In genomic region chr6:3068329-3069223, GRCh38 we compare ENCODE assay signal across 8 cellular contexts. TPM values are rescaled to one million over a fixed set of nuclear protein-coding genes. Genes with fewer than 3 reads are reported as not detected.
DNase-seq lines count a peak whose midpoint lies in the region; ATAC-seq and TF ChIP-seq lines count a peak whose summit lies in the region.

Gene RIPK1, plus strand, starts transcription at chr6:3068494. Its CDS starts 8,330 bp downstream, at chr6:3076824.

- peaks cover 5 to 55% (median 33%) of the 10 kb centered on the region in 12 donors for H3K4me1 ChIP-seq in heart left ventricle

- POLR2A ChIA-PET in T-cell (lab: Charles Lee), result interaction anchor here in 1 of 2 donors (0.5 to 1.5 kb wide), 3 partner anchors 7 to 79 kb away, joined by 3 to 4 read pairs (median 3); no protein-coding TSS in a partner anchor

- peak within 1 kb of the TSS; percentile 90 to 94 (median 92) for H3K4me3 Mint-ChIP-seq in T-cell
- H3K4me3 Mint-ChIP-seq in progenitor cell of endocrine pancreas (ENCODE audit: low read depth), result peak within 1 kb of the TSS; percentile 89

- CTCF ChIA-PET in T-cell (lab: Charles Lee), result interaction anchor here (0.6 to 2.0 kb wide), 7 partner anchors 9 to 302 kb away, joined by 3 to 5 read pairs (median 4); no protein-coding TSS in a partner anchor

- TF ChIP-seq POLR2A in heart left ventricle (IDR thresholded peaks at IDR 0.05), result peak; percentile 50 to 87

- WGBS in adipose tissue, 3 donors, result 0 to 1% (median 0%) methylated on average over 79 to 112 of the region's 112 CpGs
- WGBS in heart left ventricle, 4 donors, result 0 to 1% (median 0%) methylated on average over 31 to 112 of the region's 112 CpGs

- H3K9me3 ChIP-seq in heart left ventricle, result no peaks in the 10 kb centered on the region

- ATAC-seq in HG02623 (IDR thresholded peaks at IDR 0.05; ENCODE audit: unreplicated experiment) (peak; percentile 87), T-cell (replicated peaks in 1 of 4) (peak; percentile 80 to 83 (median 82)), heart left ventricle (peak; percentile 87 to 92 (median 90))

- H3K36me3 Mint-ChIP-seq in T-cell (peaks cover 2% of the 10 kb centered on the region), progenitor cell of endocrine pancreas (ENCODE audit: insufficient read depth) (peaks cover 7% of the 10 kb centered on the region)

- H3K27me3 ChIP-seq in heart left ventricle, result no peaks in the 10 kb centered on the region

- H3K27ac ChIP-seq in adipose tissue (ENCODE audit: low read depth, low read length) (peak within 1 kb of the TSS; percentile 88), heart left ventricle (peak within 1 kb of the TSS; percentile 99 to 100 (median 100))

- DNase-seq in NCI-H1092 treated with DMSO at 0.1 percent for 48 hours (lab: John Stamatoyannopoulos, UW), result peak; percentile 70
- DNase-seq in T-cell, result peak; percentile 84 to 95 (median 91)
- DNase-seq in heart left ventricle, result peak; percentile 95 to 97 (median 96)
- DNase-seq in progenitor cell of endocrine pancreas (ENCODE audit: low spot score, unreplicated experiment), result peak; percentile 85
- peak; percentile 96 for DNase-seq in ureter (ENCODE audit: low spot score)

- H3K27ac Mint-ChIP-seq in T-cell (peak within 1 kb of the TSS; percentile 96 to 98), progenitor cell of endocrine pancreas (peak within 1 kb of the TSS; percentile 97)

- TF ChIP-seq CTCF in GM12874 (IDR thresholded peaks at IDR 0.05; ENCODE audit: insufficient read depth, low read depth, low read length), result peak; percentile 41; the same call in 1 of the 2 replicates
- TF ChIP-seq CTCF in heart left ventricle (IDR thresholded peaks at IDR 0.05), result peak in 9 of 12 donors; percentile 5 to 60 (median 41)
- TF ChIP-seq CTCF in progenitor cell of endocrine pancreas (IDR thresholded peaks at IDR 0.05; ENCODE audit: unreplicated experiment), result peak; percentile 40

- H3K27me3 Mint-ChIP-seq in T-cell, result no peaks in the 10 kb centered on the region
- peaks cover 9% of the 10 kb centered on the region for H3K27me3 Mint-ChIP-seq in progenitor cell of endocrine pancreas

- peaks cover 0 to 32% (median 0%) of the 10 kb centered on the region in 9 donors for H3K36me3 ChIP-seq in heart left ventricle

- H3K4me1 Mint-ChIP-seq in T-cell (peaks cover 61 to 75% (median 71%) of the 10 kb centered on the region in 3 donors), progenitor cell of endocrine pancreas (ENCODE audit: low read depth) (peaks cover 6% of the 10 kb centered on the region)

- H3K9me3 Mint-ChIP-seq in T-cell, result no peaks in the 10 kb centered on the region
- H3K9me3 Mint-ChIP-seq in progenitor cell of endocrine pancreas (ENCODE audit: low read depth), result peaks cover 4% of the 10 kb centered on the region

- intact Hi-C loops in heart left ventricle (cut with DNase I), result loop anchor here in 1 of 10 donors (10.0 kb wide), 1 partner anchor 304 kb away; the partner anchor contains the start of gene WRNIP1

- peak within 1 kb of the TSS; percentile 82 to 100 (median 98) for H3K4me3 ChIP-seq in heart left ventricle

RNA-seq across cellular contexts. Expression of gene RIPK1, which starts in this region (rescaled TPM):
- total RNA-seq in T-cell (10 to 100 TPM; 22.5 to 33.8 (median 31.7) TPM), heart left ventricle (10 to 100 TPM in 3 of 9 donors, 1 to 10 TPM in 6; 5.3 to 16.3 (median 7.1) TPM), progenitor cell of endocrine pancreas (15.1 and 15.5 TPM in 2 replicates), ureter (28.4 TPM)
- polyA plus RNA-seq in adipose tissue (10 to 100 TPM; 10.3 to 21.4 (median 20.0) TPM), heart left ventricle (1 to 10 TPM; 5.5 to 8.0 TPM)

Comparison
In these comparisons a context has a peak if more than half of its experiments do, and no peak if none do; other contexts are left out.
1. Peak in every context shown above with its lines: DNase-seq, ATAC-seq, H3K4me3 ChIP-seq and H3K27ac ChIP-seq.